Comparison of ENCODE assay signal across 8 cellular contexts in the genomic region with DNA sequence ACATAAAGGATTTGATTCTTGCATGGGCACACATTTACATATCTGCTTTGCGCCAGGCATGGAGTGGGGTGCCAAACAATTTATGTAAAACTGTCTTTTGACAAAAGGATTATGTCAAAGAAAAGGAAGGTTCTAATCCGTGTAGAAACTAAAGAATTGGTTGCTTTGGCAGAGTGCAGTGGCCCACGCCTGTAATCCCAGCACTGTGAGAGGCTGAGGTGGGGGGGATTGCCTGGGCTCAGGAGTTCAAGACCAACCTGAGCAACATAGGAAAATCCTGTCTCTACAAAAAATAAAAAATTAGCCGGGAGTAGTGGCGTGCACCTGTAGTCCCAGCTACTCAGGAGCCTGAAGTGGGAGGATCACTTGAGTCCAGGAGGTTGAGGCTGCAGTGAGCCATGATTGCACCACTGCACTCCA. TPM values are rescaled to one million over a fixed set of nuclear protein-coding genes. Genes with fewer than 3 reads are reported as not detected.
DNase-seq lines count a peak whose midpoint lies in the region; ATAC-seq, FAIRE-seq and TF ChIP-seq lines count a peak whose summit lies in the region.

No MANE protein-coding gene starts in this region.

- intact Hi-C loops in sigmoid colon (cut with DNase I): loop anchor here (2.0 to 5.0 kb wide), 2 partner anchors 48 to 169 kb away; partner anchors contain the start of gene PPP1R7

- H3K27me3 ChIP-seq in sigmoid colon: no peaks in the 10 kb centered on the region

- H3K4me3 ChIP-seq in fibroblast of pulmonary artery (replicated peaks; ENCODE audit: low read depth, low read length): peak overlapping the region; percentile 93
- peak overlapping the region; percentile 72 to 87 (median 84) for H3K4me3 ChIP-seq in sigmoid colon

- peak; percentile 73 for FAIRE-seq in GM19239 (lab: Jason Lieb, UNC)

- ATAC-seq in T-cell (replicated peaks in 1 of 4) (no peak), GM21737 (IDR thresholded peaks at IDR 0.05; ENCODE audit: unreplicated experiment) (no peak)

- POLR2A ChIA-PET in T-cell (lab: Charles Lee): interaction anchor here in 1 of 2 donors (0.7 kb wide), 1 partner anchor 551 kb away, joined by 7 read pairs; no protein-coding TSS in a partner anchor

- TF ChIP-seq CTCF in fibroblast of pulmonary artery (IDR thresholded peaks at IDR 0.05; ENCODE audit: low read length, missing control alignments): no peak
- TF ChIP-seq CTCF in sigmoid colon (IDR thresholded peaks at IDR 0.05): no peak

- peaks cover 0 to 15% (median 0%) of the 10 kb centered on the region in 4 donors for H3K36me3 ChIP-seq in sigmoid colon

- peaks cover 72 to 77% (median 74%) of the 10 kb centered on the region in 3 donors for H3K4me1 Mint-ChIP-seq in T-cell

- no peaks in the 10 kb centered on the region for H3K9me3 Mint-ChIP-seq in T-cell

- no peak for TF ChIP-seq POLR2A in sigmoid colon (IDR thresholded peaks at IDR 0.05)

- CTCF ChIA-PET in T-cell (lab: Charles Lee): interaction anchor here in 1 of 2 donors (0.7 kb wide), 2 partner anchors 23 to 212 kb away, joined by 3 to 4 read pairs; no protein-coding TSS in a partner anchor

- 12 to 45% methylated on average over 5 of the region's 5 CpGs for WGBS in sigmoid colon, 2 donors

- DNase-seq in GM19239 (ENCODE audit: insufficient read length, low spot score): no peak
- no peak for DNase-seq in T-cell
- DNase-seq in fibroblast of pulmonary artery (ENCODE audit: low read depth): no peak
- DNase-seq in sigmoid colon: peak; percentile 38
- no peak for DNase-seq in NCI-H146 (lab: John Stamatoyannopoulos, UW)
- no peak for DNase-seq in nucleus accumbens (lab: John Stamatoyannopoulos, UW)
- DNase-seq in activated CD4-positive, alpha-beta T cell treated with anti-CD3 and anti-CD28 coated beads, Interleukin-2, amount 50 U/mL, for 4 hours: no peak

- H3K4me3 Mint-ChIP-seq in T-cell: peak overlapping the region; percentile 94 to 98 (median 98)

- no peaks in the 10 kb centered on the region for H3K9me3 ChIP-seq in sigmoid colon

- peak overlapping the region; percentile 97 to 99 for H3K27ac Mint-ChIP-seq in T-cell

- peak overlapping the region; percentile 82 to 88 (median 86) for H3K27ac ChIP-seq in sigmoid colon

- H3K36me3 Mint-ChIP-seq in T-cell: peaks cover 22% of the 10 kb centered on the region

- no peak for TF ChIP-seq EP300 in sigmoid colon (IDR thresholded peaks at IDR 0.05)

- H3K4me1 ChIP-seq in sigmoid colon: peaks cover 0 to 22% (median 20%) of the 10 kb centered on the region in 4 donors

- no peaks in the 10 kb centered on the region for H3K27me3 Mint-ChIP-seq in T-cell

RNA-seq across cellular contexts. Expression of gene MTERF4, which starts 1.1 kb away (rescaled TPM):
- 100 to 1,000 TPM in 4 of 5 donors, 10 to 100 TPM in 1; 78.7 to 171 (median 109) TPM for total RNA-seq in T-cell
- 10 to 100 TPM; 18.9 to 47.9 (median 33.2) TPM for total RNA-seq in sigmoid colon
- 10 to 100 TPM; 27.0 to 40.2 (median 29.1) TPM for polyA plus RNA-seq in sigmoid colon

RNA-seq across cellular contexts. Expression of gene PASK, which starts 46.1 kb away (rescaled TPM):
- total RNA-seq in T-cell (100 to 1,000 TPM in 4 of 5 donors, 10 to 100 TPM in 1; 80.5 to 272 (median 167) TPM), sigmoid colon (1 to 10 TPM; 2.8 to 7.7 (median 4.7) TPM)
- 10 to 100 TPM in 1 of 3 donors, 1 to 10 TPM in 2; 1.4 to 16.4 (median 1.8) TPM for polyA plus RNA-seq in sigmoid colon

RNA-seq across cellular contexts. Expression of gene PPP1R7, which starts 47.1 kb away (rescaled TPM):
- total RNA-seq in T-cell (10 to 100 TPM; 46.6 to 61.2 (median 53.8) TPM), sigmoid colon (10 to 100 TPM; 41.3 to 63.5 (median 56.8) TPM)
- polyA plus RNA-seq in sigmoid colon: 10 to 100 TPM; 76.3 to 89.7 (median 78.7) TPM

Comparison
In these comparisons a context has a peak if more than half of its experiments do, and no peak if none do; other contexts are left out.
1. RNA of gene PASK, which starts 46.1 kb away (total RNA-seq): 80.5 to 272 TPM in T-cell; 2.8 to 7.7 TPM in sigmoid colon; every median in the first group is over 4 times any median in the second.